33 cellular contexts compared by ENCODE assay signal in the genomic region with DNA sequence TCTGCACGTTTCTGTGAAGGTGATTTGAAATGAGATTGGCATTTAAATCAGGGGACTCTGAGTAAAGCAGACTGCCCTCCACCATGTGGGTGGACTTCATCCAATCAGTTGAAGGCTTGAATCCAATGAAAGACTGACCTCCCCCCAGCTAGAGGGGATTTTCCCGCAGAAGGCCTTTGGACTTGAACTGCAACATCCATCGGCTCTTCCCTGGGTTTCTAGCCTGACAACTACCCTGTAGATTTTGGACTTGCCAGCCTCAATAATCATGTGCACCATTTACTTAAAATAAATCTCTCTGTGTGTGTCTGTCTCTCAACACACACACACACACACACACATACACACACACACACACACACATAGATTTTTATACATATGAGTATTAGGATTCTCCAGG. TPM values are rescaled to one million over a fixed set of nuclear protein-coding genes. Genes with fewer than 3 reads are reported as not detected.
A peak's percentile ranks its signal among the peaks of the same experiment; 100 is the strongest.
DNase-seq lines count a peak whose midpoint lies in the region; ATAC-seq, FAIRE-seq and TF ChIP-seq lines count a peak whose summit lies in the region.
"Had no signal": no experiment of that assay in that cellular context is flagged by ENCODE, and none has a peak within 500 bp of the region (broad histone marks: within the 10 kb centered on the region; RNA-seq: fewer than 3 reads in every experiment).

No MANE protein-coding gene starts in this region.

- in situ Hi-C loops in HepG2 (cut with HindIII; ENCODE audit: extremely low pct_ligation_motif_present, low pct_unique_long_range_greater_than_20kb): no loop called here

- H3K4me1 ChIP-seq in HepG2 (ENCODE audit: insufficient read depth, low read length): no peaks in the 10 kb centered on the region
- H3K4me1 ChIP-seq in right lobe of liver: no peaks in the 10 kb centered on the region
- H3K4me1 ChIP-seq in Karpas-422 (ENCODE audit: low read length): no peaks in the 10 kb centered on the region
- no peaks in the 10 kb centered on the region for H3K4me1 ChIP-seq in osteoblast (ENCODE audit: insufficient read depth, low read length)
- H3K4me1 ChIP-seq: A549; BE2C; BLaER1 treated with 17β-estradiol and CSF1 and Interleukin-3, amounts not matched to agents 10 nM and 100 nM; Caco-2 had no signal

- H4K20me1 ChIP-seq in HepG2 (ENCODE audit: insufficient read depth, low read length) (no peaks in the 10 kb centered on the region), Karpas-422 (ENCODE audit: insufficient read depth, low read depth, low read length) (no peaks in the 10 kb centered on the region), osteoblast (ENCODE audit: insufficient read depth, low read length) (no peaks in the 10 kb centered on the region)
- H4K20me1 ChIP-seq: BLaER1; BLaER1 treated with 17β-estradiol and CSF1 and Interleukin-3, amounts not matched to agents 10 nM and 100 nM had no signal

- no peak for TF ChIP-seq EP300 in HepG2 (IDR thresholded peaks at IDR 0.05; ENCODE audit: low read depth in 2 of 2, low read length in 2 of 2)
- no peak for TF ChIP-seq EP300 in HepG2 (CRISPR knock-in tag; IDR thresholded peaks at IDR 0.05; ENCODE audit: borderline replicate concordance)

- intact Hi-C loops in HepG2 (cut with micrococcal nuclease; ENCODE audit: unreplicated experiment) (no loop called here), right lobe of liver (cut with DNase I) (no loop called here)

- H3K79me2 ChIP-seq in HepG2 (ENCODE audit: insufficient read depth, low read length) (no peaks in the 10 kb centered on the region), Karpas-422 (ENCODE audit: low read length) (no peaks in the 10 kb centered on the region), osteoblast (ENCODE audit: insufficient read depth, low read length) (no peaks in the 10 kb centered on the region)

- no peaks in the 10 kb centered on the region for H3K36me3 ChIP-seq in HepG2 (replicated peaks in 1 of 2; ENCODE audit: control insufficient read depth in 1 of 2, insufficient read depth in 2 of 2, low read length in 2 of 2)
- H3K36me3 ChIP-seq in right lobe of liver: no peaks in the 10 kb centered on the region
- H3K36me3 ChIP-seq in Karpas-422 (ENCODE audit: insufficient read depth, low read length): no peaks in the 10 kb centered on the region
- no peaks in the 10 kb centered on the region for H3K36me3 ChIP-seq in osteoblast (ENCODE audit: insufficient read depth, low read length)
- H3K36me3 ChIP-seq: BE2C; BLaER1; BLaER1 treated with 17β-estradiol and CSF1 and Interleukin-3, amounts not matched to agents 10 nM and 100 nM had no signal

- no peak for FAIRE-seq in HepG2 (lab: Jason Lieb, UNC)
- FAIRE-seq: A204.1, A549, D721Med had no signal

- TF ChIP-seq POLR2A in HepG2 (IDR thresholded peaks at IDR 0.05; ENCODE audit: insufficient read depth in 1 of 2, low read depth in 2 of 2, low read length in 2 of 2): no peak
- TF ChIP-seq POLR2A in right lobe of liver (IDR thresholded peaks at IDR 0.05): no peak

- CTCF ChIA-PET in HepG2 (lab: Yijun Ruan, JAX; ENCODE audit: low intra/inter-chr PET ratio, low total read pairs): no interaction called here

- H3K4me2 ChIP-seq in HepG2 (ENCODE audit: low read depth, low read length) (no peak overlapping the region), Karpas-422 (ENCODE audit: low read depth, low read length, poor library complexity, severe bottlenecking) (no peak overlapping the region), osteoblast (ENCODE audit: insufficient read depth, low read length) (no peak overlapping the region)
- H3K4me2 ChIP-seq: A549; BLaER1; BLaER1 treated with 17β-estradiol and CSF1 and Interleukin-3, amounts not matched to agents 10 nM and 100 nM had no signal

- H3K9me3 ChIP-seq in HepG2 (ENCODE audit: low read length) (no peaks in the 10 kb centered on the region), right lobe of liver (no peaks in the 10 kb centered on the region), Karpas-422 (ENCODE audit: low read length) (no peaks in the 10 kb centered on the region), osteoblast (ENCODE audit: low read depth, low read length) (no peaks in the 10 kb centered on the region)
- H3K9me3 ChIP-seq: BE2C, Caco-2 had no signal

- WGBS in HepG2 (ENCODE audit: low lambda C conversion rate): 2% methylated on average over 3 of the region's 3 CpGs
- WGBS in right lobe of liver (ENCODE audit: insufficient coverage, low coverage, low lambda C conversion rate, missing lambda C conversion rate): 74% methylated on average over 3 of the region's 3 CpGs

- no peaks in the 10 kb centered on the region for H3K9me2 ChIP-seq in Karpas-422 (replicated peaks; ENCODE audit: insufficient read depth, low read length)

- no peak for TF ChIP-seq RAD21 in HepG2 (CRISPR knock-in tag; IDR thresholded peaks at IDR 0.05)

- DNase-seq in HepG2 (ENCODE audit: low spot score) (no peak), right lobe of liver (no peak), Karpas-422 (peak; percentile 33), osteoblast (ENCODE audit: insufficient read length, low spot score, missing footprints) (peak; percentile 73), NCI-H345 (lab: John Stamatoyannopoulos, UW) (no peak)
- DNase-seq: 8988T; ACHN; AML-193; BE2C; C1 segment of cervical spinal cord; Caco-2; Calu3; CD4-positive, alpha-beta memory T cell; CD4-positive, alpha-beta T cell; CD4-positive, CD25-positive, alpha-beta regulatory T cell; CD8-positive, alpha-beta memory T cell; CD8-positive, alpha-beta T cell; COR-L47; DMS 273 treated with DMSO at 0.1 percent for 48 hours; DMS153; DMS53; DMS79; DMS79 treated with DMSO at 0.1 percent for 48 hours; DND-41; EL had no signal

- H3K9ac ChIP-seq in HepG2 (ENCODE audit: insufficient read depth, low read depth, low read length) (no peak overlapping the region), Karpas-422 (ENCODE audit: low read length) (no peak overlapping the region)
- H3K9ac ChIP-seq: BLaER1; BLaER1 treated with 17β-estradiol and CSF1 and Interleukin-3, amounts not matched to agents 10 nM and 100 nM had no signal

- H3K27me3 ChIP-seq in HepG2 (ENCODE audit: control insufficient read depth in 1 of 2, insufficient read depth in 2 of 2, low read length in 2 of 2) (no peaks in the 10 kb centered on the region; a peak in 1 of 5 replicates), right lobe of liver (no peaks in the 10 kb centered on the region), Karpas-422 (ENCODE audit: low read length) (no peaks in the 10 kb centered on the region), osteoblast (ENCODE audit: insufficient read depth, low read length) (no peaks in the 10 kb centered on the region)
- H3K27me3 ChIP-seq: BE2C; BLaER1; BLaER1 treated with 17β-estradiol and CSF1 and Interleukin-3, amounts not matched to agents 10 nM and 100 nM had no signal

- H3K4me3 ChIP-seq in HepG2 (replicated peaks in 1 of 3; ENCODE audit: insufficient read depth in 1 of 3, low read depth in 2 of 3, low read length in 3 of 3): no peak overlapping the region
- H3K4me3 ChIP-seq in right lobe of liver: no peak overlapping the region
- no peak overlapping the region for H3K4me3 ChIP-seq in Karpas-422 (ENCODE audit: low read length)
- no peak overlapping the region for H3K4me3 ChIP-seq in osteoblast (ENCODE audit: insufficient read depth, low read length)
- H3K4me3 ChIP-seq: A549; BLaER1; BLaER1 treated with 17β-estradiol and CSF1 and Interleukin-3, amounts not matched to agents 10 nM and 100 nM had no signal

- POLR2A ChIA-PET in HepG2 (lab: Yijun Ruan, JAX): no interaction called here

- H3K27ac ChIP-seq in HepG2 (ENCODE audit: extremely low read length, insufficient read depth, low read length) (no peak overlapping the region), right lobe of liver (no peak overlapping the region), Karpas-422 (ENCODE audit: low read length) (no peak overlapping the region), osteoblast (ENCODE audit: low read depth, low read length) (no peak overlapping the region)
- H3K27ac ChIP-seq: 22Rv1; A549; BLaER1; BLaER1 treated with 17β-estradiol and CSF1 and Interleukin-3, amounts not matched to agents 10 nM and 100 nM; C4-2B had no signal

- TF ChIP-seq CTCF in HepG2 (CRISPR knock-in tag; IDR thresholded peaks at IDR 0.05) (no peak), right lobe of liver (IDR thresholded peaks at IDR 0.05) (no peak), osteoblast (IDR thresholded peaks at IDR 0.05; ENCODE audit: extremely low read depth, low read depth, low read length) (no peak)

- no peak for ATAC-seq in HepG2
- ATAC-seq in right lobe of liver: no peak
- no peak for ATAC-seq in GM18858 (IDR thresholded peaks at IDR 0.05; ENCODE audit: unreplicated experiment)
- ATAC-seq: A549; CD8-positive, alpha-beta T cell had no signal

- BruUV-seq in HepG2 (replicated peaks; lab: Mats Ljungman, UMichigan): no TSS peak

- no peak overlapping the region for H2AFZ ChIP-seq in HepG2 (ENCODE audit: low read length)
- H2AFZ ChIP-seq in Karpas-422 (ENCODE audit: low read length): no peak overlapping the region
- no peak overlapping the region for H2AFZ ChIP-seq in osteoblast (ENCODE audit: low read length)

RNA-seq across cellular contexts. Expression of gene CNEP1R1, which starts 23.9 kb away (rescaled TPM):
- 22.9 and 23.6 TPM in 2 replicates for total RNA-seq in HepG2 (2016; rRNA removed; fragmentation: Illumina TruSeq; extraction: Trizol)
- 10.6 and 11.2 TPM in 2 replicates for total RNA-seq in HepG2 (2016; cell fraction: cytosol; rRNA removed; fragmentation: Illumina TruSeq; extraction: Trizol; ENCODE audit: low read depth)
- total RNA-seq in HepG2 (2016; cell fraction: insoluble cytoplasmic fraction; rRNA removed; fragmentation: Illumina TruSeq; extraction: Trizol): 20.7 and 24.2 TPM in 2 replicates
- 25.2 and 28.8 TPM in 2 replicates for total RNA-seq in HepG2 (2016; cell fraction: membrane; rRNA removed; fragmentation: Illumina TruSeq; extraction: Trizol)
- total RNA-seq in HepG2 (2016; cell fraction: nucleus; rRNA removed; fragmentation: Illumina TruSeq; extraction: Trizol): 23.6 and 26.4 TPM in 2 replicates
- polyA plus RNA-seq in HepG2 (2011; rRNA removed): 25.3 and 26.8 TPM in 2 replicates
- polyA plus RNA-seq in HepG2 (2011; cell fraction: cytosol; rRNA removed): 13.4 and 20.7 TPM in 2 replicates
- polyA plus RNA-seq in HepG2 (2011; cell fraction: nucleus; rRNA removed): 25.5 and 34.1 TPM in 2 replicates
- 15.1 and 16.1 TPM in 2 replicates for polyA plus RNA-seq in HepG2 (2012)
- polyA plus RNA-seq in HepG2 (2016; cell fraction: cytosol; fragmentation: Illumina TruSeq; extraction: Trizol; ENCODE audit: low read depth): 5.8 and 6.8 TPM in 2 replicates
- 17.2 and 18.5 TPM in 2 replicates for polyA plus RNA-seq in HepG2 (2016; cell fraction: insoluble cytoplasmic fraction; fragmentation: Illumina TruSeq; extraction: Trizol; ENCODE audit: low read depth)
- 12.5 and 13.8 TPM in 2 replicates for polyA plus RNA-seq in HepG2 (2016; cell fraction: membrane; fragmentation: Illumina TruSeq; extraction: Trizol; ENCODE audit: low read depth)
- 46.2 and 46.7 TPM in 2 replicates for polyA plus RNA-seq in HepG2 (2016; cell fraction: nucleus; fragmentation: Illumina TruSeq; extraction: Trizol; ENCODE audit: insufficient read depth, low read depth)
- 9.1 and 15.4 TPM in 2 replicates for polyA minus RNA-seq in HepG2 (2011; rRNA and poly(A)+ RNA removed; ENCODE audit: low replicate concordance)
- polyA minus RNA-seq in HepG2 (2011; cell fraction: cytosol; rRNA and poly(A)+ RNA removed): 17.9 and 22.7 TPM in 2 replicates
- 30.4 and 32.3 TPM in 2 replicates for polyA minus RNA-seq in HepG2 (2011; cell fraction: nucleus; rRNA and poly(A)+ RNA removed)
- 1 to 10 TPM; 6.0 to 9.6 (median 7.5) TPM for total RNA-seq in right lobe of liver
- total RNA-seq in Karpas-422 (2014; rRNA removed; shearing (Covaris generic); ENCODE audit: low replicate concordance): 11.8 and 27.1 TPM in 2 replicates
- total RNA-seq in osteoblast: 27.1 and 30.1 TPM in 2 replicates

Comparison
In these comparisons a context has a peak if more than half of its experiments do, and no peak if none do; other contexts are left out.
1. DNase-seq: peak in Karpas-422 (single experiment) and osteoblast (single experiment); none in HepG2 (single experiment), right lobe of liver (0 of 3) and NCI-H345 (single experiment).